35 cellular contexts compared by ENCODE assay signal in the genomic region with DNA sequence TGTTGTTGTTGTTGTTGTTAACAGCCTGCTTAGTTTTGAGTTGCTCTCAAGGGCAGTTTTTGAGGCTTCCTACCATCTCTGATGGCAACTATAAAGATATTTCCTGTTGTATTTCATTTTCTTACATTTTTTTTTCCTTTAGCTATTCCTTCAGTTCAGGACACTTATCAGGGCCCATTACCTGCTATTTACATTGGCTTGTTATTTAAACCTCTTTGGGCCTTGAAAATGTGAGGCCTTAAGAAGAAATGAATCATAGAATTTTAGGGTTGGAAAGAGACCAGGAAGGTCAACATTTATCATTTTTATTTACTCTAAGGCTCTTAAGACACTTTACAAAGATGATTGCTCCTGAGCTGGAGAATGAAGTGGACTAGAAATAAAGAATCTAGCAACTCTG.
"Had no signal": no experiment of that assay in that cellular context is flagged by ENCODE, and none has a peak within 500 bp of the region (broad histone marks: within the 10 kb centered on the region; RNA-seq: fewer than 3 reads in every experiment).

No MANE protein-coding gene starts in this region.

- ATAC-seq: activated naive CD8-positive, alpha-beta T cell treated with anti-CD3 and anti-CD28 coated beads, Interleukin-2, amount 50 U/mL, for 24 hours; activated T-cell treated with anti-CD3 and anti-CD28 coated beads, Interleukin-2, amount 50 U/mL, for 4 hours had no signal

- H3K27me3 Mint-ChIP-seq: activated B cell treated with CpG ODN at 0.5 μM for 24 hours; activated CD4-positive, alpha-beta memory T cell treated with anti-CD3 and anti-CD28 coated beads for 36 hours; activated naive CD4-positive, alpha-beta T cell treated with anti-CD3 and anti-CD28 coated beads, Interleukin-2, amount 10 ng/mL, durations not matched to agents 7 days and 5 days; activated naive CD8-positive, alpha-beta T cell; activated naive CD8-positive, alpha-beta T cell treated with anti-CD3 and anti-CD28 coated beads, Interleukin-2, amount 50 U/mL, for 24 hours; brain had no signal

- H3K27ac Mint-ChIP-seq: activated B cell treated with CpG ODN at 0.5 μM for 24 hours; activated CD4-positive, alpha-beta memory T cell treated with anti-CD3 and anti-CD28 coated beads for 36 hours; activated naive CD4-positive, alpha-beta T cell treated with anti-CD3 and anti-CD28 coated beads, Interleukin-2, amount 10 ng/mL, durations not matched to agents 7 days and 5 days; activated naive CD8-positive, alpha-beta T cell; activated naive CD8-positive, alpha-beta T cell treated with anti-CD3 and anti-CD28 coated beads, Interleukin-2, amount 50 U/mL, for 24 hours; activated T-helper 1 cell treated with anti-CD3 and anti-CD28 coated beads, Interleukin-12 subunit alpha, Interleukin-12 subunit beta, Interleukin-2, Interleukin-4 antibody, amounts not matched to agents 30 ng/mL and 10 ng/mL and 1 ng/mL, durations not matched to agents 14 hours and 24 hours and 36 hours; brain had no signal

- H3K4me1 Mint-ChIP-seq: activated B cell treated with CpG ODN at 0.5 μM for 24 hours; activated naive CD4-positive, alpha-beta T cell treated with anti-CD3 and anti-CD28 coated beads, Interleukin-2, amount 10 ng/mL, durations not matched to agents 7 days and 5 days; activated naive CD8-positive, alpha-beta T cell treated with anti-CD3 and anti-CD28 coated beads, Interleukin-2, amount 50 U/mL, for 24 hours had no signal

- DNase-seq: activated B cell treated with CpG ODN at 0.5 μM for 24 hours; activated CD4-positive, alpha-beta memory T cell treated with anti-CD3 and anti-CD28 coated beads for 36 hours; activated CD4-positive, alpha-beta T cell treated with anti-CD3 and anti-CD28 coated beads for 4 hours; activated CD4-positive, alpha-beta T cell treated with anti-CD3 and anti-CD28 coated beads, Interleukin-2, amount 50 U/mL, for 1 hour; activated CD4-positive, CD25-positive, alpha-beta regulatory T cell treated with anti-CD3 and anti-CD28 coated beads, Interleukin-2, amount 50 U/mL, for 72 hours; activated CD8-positive, alpha-beta memory T cell treated with anti-CD3 and anti-CD28 coated beads, Interleukin-2, amount 50 U/mL, for 4 hours; activated gamma-delta T cell treated with Interleukin-2 at 50 U/mL for 16 hours; activated naive CD4-positive, alpha-beta T cell treated with anti-CD3 and anti-CD28 coated beads, Interleukin-2, amount 10 ng/mL, durations not matched to agents 7 days and 5 days; activated naive CD8-positive, alpha-beta T cell treated with anti-CD3 and anti-CD28 coated beads, Interleukin-2, amount 50 U/mL, for 24 hours; activated T-cell treated with anti-CD3 and anti-CD28 coated beads for 4 hours; activated T-cell treated with anti-CD3 and anti-CD28 coated beads, Interleukin-2, amount 50 U/mL, for 4 hours; anterior cingulate cortex; Kasumi-1; KG1; MG63; NCI-H1048; NCI-H1105 treated with DMSO at 0.1 percent for 48 hours; NCI-H1436; NCI-H1694; NCI-H1930; NCI-H2081 treated with DMSO at 0.1 percent for 48 hours; NCI-H2171; NCI-H510A; NCI-H526; NCI-H748 treated with DMSO at 0.1 percent for 48 hours; OCI-M1; Right ventricle myocardium superior; SW 1271; T-helper 1 cell; T-helper 2 cell; T-helper 9 cell had no signal

- H3K36me3 Mint-ChIP-seq: activated CD4-positive, alpha-beta memory T cell treated with anti-CD3 and anti-CD28 coated beads for 36 hours; activated naive CD4-positive, alpha-beta T cell treated with anti-CD3 and anti-CD28 coated beads, Interleukin-2, amount 10 ng/mL, durations not matched to agents 7 days and 5 days; activated naive CD8-positive, alpha-beta T cell had no signal

- H3K4me3 Mint-ChIP-seq: activated B cell treated with CpG ODN at 0.5 μM for 24 hours; activated CD4-positive, alpha-beta memory T cell treated with anti-CD3 and anti-CD28 coated beads for 36 hours; activated naive CD4-positive, alpha-beta T cell treated with anti-CD3 and anti-CD28 coated beads, Interleukin-2, amount 10 ng/mL, durations not matched to agents 7 days and 5 days; activated naive CD8-positive, alpha-beta T cell; activated naive CD8-positive, alpha-beta T cell treated with anti-CD3 and anti-CD28 coated beads, Interleukin-2, amount 50 U/mL, for 24 hours; activated T-cell treated with anti-CD3 and anti-CD28 coated beads, Interleukin-2, amount 50 U/mL, for 4 hours; activated T-helper 1 cell treated with anti-CD3 and anti-CD28 coated beads, Interleukin-12 subunit alpha, Interleukin-12 subunit beta, Interleukin-2, Interleukin-4 antibody, amounts not matched to agents 30 ng/mL and 10 ng/mL and 1 ng/mL, durations not matched to agents 14 hours and 24 hours and 36 hours; brain had no signal

- H3K27ac ChIP-seq: VCaP had no signal

- H3K27me3 ChIP-seq: MG63 had no signal

- H3K36me3 ChIP-seq: MG63 had no signal

- H3K4me3 ChIP-seq: MG63 had no signal
